ENCODE assay signal across 1 cellular context in genomic region chr18:48488388-48488850, GRCh38.
TF ChIP-seq lines count a peak whose summit lies in the region.

No MANE protein-coding gene starts in this region.

TF ChIP-seq in HepG2, 621 proteins besides CTCF, POLR2A, EP300 and RAD21 (continued from another document and continues in another):
- TF ChIP-seq REST (IDR thresholded peaks at IDR 0.05; ENCODE audit: borderline replicate concordance in 1 of 2, low read depth in 1 of 2, low read length in 2 of 2) (no peak), ZNF746 (CRISPR knock-in tag; IDR thresholded peaks at IDR 0.05) (peak; percentile 32; the same call in 1 of the 2 replicates), ZIK1 (CRISPR knock-in tag; IDR thresholded peaks at IDR 0.05; ENCODE audit: borderline replicate concordance, low read depth) (no peak), NAIF1 (CRISPR knock-in tag; IDR thresholded peaks at IDR 0.05; ENCODE audit: borderline replicate concordance) (no peak), HNRNPH1 (optimal IDR thresholded peaks at IDR 0.05; ENCODE audit: low read depth, low read length) (no peak), ZBTB1 (CRISPR knock-in tag; IDR thresholded peaks at IDR 0.05; ENCODE audit: borderline replicate concordance) (no peak), BRF2 (CRISPR knock-in tag; IDR thresholded peaks at IDR 0.05) (no peak), SOX13 (IDR thresholded peaks at IDR 0.05) (peak; percentile 53), SOX13 (CRISPR knock-in tag; conservative IDR thresholded peaks at IDR 0.05 in 1 of 2, IDR thresholded peaks at IDR 0.05 in 1 of 2) (peak in 1 of 2 experiments; percentile 93; a peak in 2 of 4 replicates), SOX5 (CRISPR knock-in tag; IDR thresholded peaks at IDR 0.05; ENCODE audit: borderline replicate concordance) (peak; percentile 79; the same call in 1 of the 2 replicates), STAG1 (CRISPR knock-in tag; IDR thresholded peaks at IDR 0.05) (no peak; the same call in 1 of the 2 replicates), ZNF263 (CRISPR knock-in tag; IDR thresholded peaks at IDR 0.05) (no peak), RBM22 (optimal IDR thresholded peaks at IDR 0.05; ENCODE audit: low read length) (no peak), NCOA5 (CRISPR knock-in tag; IDR thresholded peaks at IDR 0.05) (no peak), PPARG (CRISPR knock-in tag; conservative IDR thresholded peaks at IDR 0.05) (peak; percentile 75; the same call in 1 of the 2 replicates), RXRA (CRISPR knock-in tag; IDR thresholded peaks at IDR 0.05) (no peak; the same call in 1 of the 2 replicates), PTBP1 (IDR thresholded peaks at IDR 0.05; ENCODE audit: low read depth, low read length, poor library complexity, severe bottlenecking) (no peak), ZNF674 (CRISPR knock-in tag; IDR thresholded peaks at IDR 0.05; ENCODE audit: low read depth) (no peak), HHEX (CRISPR knock-in tag; IDR thresholded peaks at IDR 0.05) (no peak), HOXD1 (CRISPR knock-in tag; IDR thresholded peaks at IDR 0.05) (0 out of 2 replicates have a peak, but pooled peaks have one; percentile 20), ZNF710 (CRISPR knock-in tag; IDR thresholded peaks at IDR 0.05; ENCODE audit: borderline replicate concordance) (no peak), NFE2L1 (CRISPR knock-in tag; IDR thresholded peaks at IDR 0.05; ENCODE audit: borderline replicate concordance) (no peak), SAFB2 (CRISPR knock-in tag; IDR thresholded peaks at IDR 0.05; ENCODE audit: borderline replicate concordance, low read depth) (no peak; the same call in 1 of the 2 replicates), HNRNPUL1 (IDR thresholded peaks at IDR 0.05; ENCODE audit: low read depth, low read length) (no peak), AFF4 (CRISPR knock-in tag; IDR thresholded peaks at IDR 0.05) (no peak), FOXA3 (CRISPR knock-in tag; IDR thresholded peaks at IDR 0.05) (peak; percentile 86), YY1 (IDR thresholded peaks at IDR 0.05; ENCODE audit: insufficient read depth, insufficient replicate concordance, low read depth, low read length) (no peak), CREB3 (CRISPR knock-in tag; IDR thresholded peaks at IDR 0.05) (no peak), ZMAT3 (CRISPR knock-in tag; conservative IDR thresholded peaks at IDR 0.05) (no peak), MTA3 (CRISPR knock-in tag; IDR thresholded peaks at IDR 0.05) (no peak), TGIF2 (CRISPR knock-in tag; IDR thresholded peaks at IDR 0.05) (no peak), CEBPB (IDR thresholded peaks at IDR 0.05; ENCODE audit: borderline replicate concordance, low read depth, low read length) (no peak), TMF1 (CRISPR knock-in tag; IDR thresholded peaks at IDR 0.05; ENCODE audit: low read depth) (no peak), ZNF20 (CRISPR knock-in tag; IDR thresholded peaks at IDR 0.05) (no peak), ZKSCAN8 (CRISPR knock-in tag; IDR thresholded peaks at IDR 0.05; ENCODE audit: borderline replicate concordance) (peak; percentile 74; the same call in 1 of the 2 replicates), KLF9 (CRISPR knock-in tag; IDR thresholded peaks at IDR 0.05; ENCODE audit: low read depth) (no peak), REPIN1 (CRISPR knock-in tag; IDR thresholded peaks at IDR 0.05; ENCODE audit: borderline replicate concordance, low read depth) (no peak; the same call in 1 of the 2 replicates)
- TF ChIP-seq, protein P1, sequence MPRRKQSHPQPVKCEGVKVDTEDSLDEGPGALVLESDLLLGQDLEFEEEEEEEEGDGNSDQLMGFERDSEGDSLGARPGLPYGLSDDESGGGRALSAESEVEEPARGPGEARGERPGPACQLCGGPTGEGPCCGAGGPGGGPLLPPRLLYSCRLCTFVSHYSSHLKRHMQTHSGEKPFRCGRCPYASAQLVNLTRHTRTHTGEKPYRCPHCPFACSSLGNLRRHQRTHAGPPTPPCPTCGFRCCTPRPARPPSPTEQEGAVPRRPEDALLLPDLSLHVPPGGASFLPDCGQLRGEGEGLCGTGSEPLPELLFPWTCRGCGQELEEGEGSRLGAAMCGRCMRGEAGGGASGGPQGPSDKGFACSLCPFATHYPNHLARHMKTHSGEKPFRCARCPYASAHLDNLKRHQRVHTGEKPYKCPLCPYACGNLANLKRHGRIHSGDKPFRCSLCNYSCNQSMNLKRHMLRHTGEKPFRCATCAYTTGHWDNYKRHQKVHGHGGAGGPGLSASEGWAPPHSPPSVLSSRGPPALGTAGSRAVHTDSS (CRISPR knock-in tag; conservative IDR thresholded peaks at IDR 0.05): no peak
- TF ChIP-seq, protein P2, sequence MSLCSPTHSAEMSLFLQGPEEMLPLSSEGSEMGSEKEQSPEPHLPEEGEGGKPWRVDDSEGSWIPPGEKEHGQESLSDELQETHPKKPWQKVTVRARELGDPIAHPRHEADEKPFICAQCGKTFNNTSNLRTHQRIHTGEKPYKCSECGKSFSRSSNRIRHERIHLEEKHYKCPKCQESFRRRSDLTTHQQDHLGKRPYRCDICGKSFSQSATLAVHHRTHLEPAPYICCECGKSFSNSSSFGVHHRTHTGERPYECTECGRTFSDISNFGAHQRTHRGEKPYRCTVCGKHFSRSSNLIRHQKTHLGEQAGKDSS (CRISPR knock-in tag; IDR thresholded peaks at IDR 0.05; ENCODE audit: borderline replicate concordance, low read depth): no peak
- TF ChIP-seq, protein P3, sequence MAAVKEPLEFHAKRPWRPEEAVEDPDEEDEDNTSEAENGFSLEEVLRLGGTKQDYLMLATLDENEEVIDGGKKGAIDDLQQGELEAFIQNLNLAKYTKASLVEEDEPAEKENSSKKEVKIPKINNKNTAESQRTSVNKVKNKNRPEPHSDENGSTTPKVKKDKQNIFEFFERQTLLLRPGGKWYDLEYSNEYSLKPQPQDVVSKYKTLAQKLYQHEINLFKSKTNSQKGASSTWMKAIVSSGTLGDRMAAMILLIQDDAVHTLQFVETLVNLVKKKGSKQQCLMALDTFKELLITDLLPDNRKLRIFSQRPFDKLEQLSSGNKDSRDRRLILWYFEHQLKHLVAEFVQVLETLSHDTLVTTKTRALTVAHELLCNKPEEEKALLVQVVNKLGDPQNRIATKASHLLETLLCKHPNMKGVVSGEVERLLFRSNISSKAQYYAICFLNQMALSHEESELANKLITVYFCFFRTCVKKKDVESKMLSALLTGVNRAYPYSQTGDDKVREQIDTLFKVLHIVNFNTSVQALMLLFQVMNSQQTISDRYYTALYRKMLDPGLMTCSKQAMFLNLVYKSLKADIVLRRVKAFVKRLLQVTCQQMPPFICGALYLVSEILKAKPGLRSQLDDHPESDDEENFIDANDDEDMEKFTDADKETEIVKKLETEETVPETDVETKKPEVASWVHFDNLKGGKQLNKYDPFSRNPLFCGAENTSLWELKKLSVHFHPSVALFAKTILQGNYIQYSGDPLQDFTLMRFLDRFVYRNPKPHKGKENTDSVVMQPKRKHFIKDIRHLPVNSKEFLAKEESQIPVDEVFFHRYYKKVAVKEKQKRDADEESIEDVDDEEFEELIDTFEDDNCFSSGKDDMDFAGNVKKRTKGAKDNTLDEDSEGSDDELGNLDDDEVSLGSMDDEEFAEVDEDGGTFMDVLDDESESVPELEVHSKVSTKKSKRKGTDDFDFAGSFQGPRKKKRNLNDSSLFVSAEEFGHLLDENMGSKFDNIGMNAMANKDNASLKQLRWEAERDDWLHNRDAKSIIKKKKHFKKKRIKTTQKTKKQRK (IDR thresholded peaks at IDR 0.05; ENCODE audit: low read length): no peak
- TF ChIP-seq, protein P4, sequence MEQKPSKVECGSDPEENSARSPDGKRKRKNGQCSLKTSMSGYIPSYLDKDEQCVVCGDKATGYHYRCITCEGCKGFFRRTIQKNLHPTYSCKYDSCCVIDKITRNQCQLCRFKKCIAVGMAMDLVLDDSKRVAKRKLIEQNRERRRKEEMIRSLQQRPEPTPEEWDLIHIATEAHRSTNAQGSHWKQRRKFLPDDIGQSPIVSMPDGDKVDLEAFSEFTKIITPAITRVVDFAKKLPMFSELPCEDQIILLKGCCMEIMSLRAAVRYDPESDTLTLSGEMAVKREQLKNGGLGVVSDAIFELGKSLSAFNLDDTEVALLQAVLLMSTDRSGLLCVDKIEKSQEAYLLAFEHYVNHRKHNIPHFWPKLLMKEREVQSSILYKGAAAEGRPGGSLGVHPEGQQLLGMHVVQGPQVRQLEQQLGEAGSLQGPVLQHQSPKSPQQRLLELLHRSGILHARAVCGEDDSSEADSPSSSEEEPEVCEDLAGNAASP (CRISPR knock-in tag; IDR thresholded peaks at IDR 0.05; ENCODE audit: borderline replicate concordance): peak; percentile 73; the same call in 1 of the 2 replicates
- TF ChIP-seq, protein P5, sequence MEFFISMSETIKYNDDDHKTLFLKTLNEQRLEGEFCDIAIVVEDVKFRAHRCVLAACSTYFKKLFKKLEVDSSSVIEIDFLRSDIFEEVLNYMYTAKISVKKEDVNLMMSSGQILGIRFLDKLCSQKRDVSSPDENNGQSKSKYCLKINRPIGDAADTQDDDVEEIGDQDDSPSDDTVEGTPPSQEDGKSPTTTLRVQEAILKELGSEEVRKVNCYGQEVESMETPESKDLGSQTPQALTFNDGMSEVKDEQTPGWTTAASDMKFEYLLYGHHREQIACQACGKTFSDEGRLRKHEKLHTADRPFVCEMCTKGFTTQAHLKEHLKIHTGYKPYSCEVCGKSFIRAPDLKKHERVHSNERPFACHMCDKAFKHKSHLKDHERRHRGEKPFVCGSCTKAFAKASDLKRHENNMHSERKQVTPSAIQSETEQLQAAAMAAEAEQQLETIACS (CRISPR knock-in tag; IDR thresholded peaks at IDR 0.05): no peak
